In the genomic region with DNA sequence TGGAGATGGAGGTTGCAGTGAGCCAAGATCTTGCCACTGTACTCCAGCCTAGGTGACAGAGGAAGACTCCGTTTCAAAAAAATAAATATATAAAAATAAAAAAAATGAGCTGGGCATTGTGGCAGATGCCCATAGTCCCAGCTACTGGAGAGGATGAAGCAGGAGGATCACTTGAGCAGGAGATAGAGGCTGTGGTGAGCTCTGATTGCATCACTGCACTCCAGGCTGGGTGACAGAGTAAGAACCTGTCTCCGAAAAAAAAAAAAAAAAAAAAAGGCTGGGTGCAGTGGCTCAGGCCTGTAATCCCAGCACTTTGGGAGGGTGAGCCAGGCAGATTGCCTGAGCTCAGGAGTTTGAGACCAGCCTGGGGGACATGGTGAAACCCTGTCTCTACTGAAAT, we compare ENCODE assay signal across 2 cellular contexts.
A peak's percentile ranks its signal among the peaks of the same experiment; 100 is the strongest.
TF ChIP-seq lines count a peak whose summit lies in the region.

No MANE protein-coding gene starts in this region.

TF ChIP-seq in HepG2, 621 proteins besides CTCF, POLR2A, EP300 and RAD21:
- TF ChIP-seq CEBPB (IDR thresholded peaks at IDR 0.05; ENCODE audit: borderline replicate concordance, low read depth, low read length) = peak; percentile 9; the same call in 1 of the 2 replicates
- TF ChIP-seq SMYD3 (CRISPR knock-in tag; IDR thresholded peaks at IDR 0.05) = no peak
- TF ChIP-seq ZNF678 (CRISPR knock-in tag; IDR thresholded peaks at IDR 0.05) = no peak
- TF ChIP-seq NFIC (IDR thresholded peaks at IDR 0.05; ENCODE audit: low read length) = no peak
- TF ChIP-seq, protein P1, sequence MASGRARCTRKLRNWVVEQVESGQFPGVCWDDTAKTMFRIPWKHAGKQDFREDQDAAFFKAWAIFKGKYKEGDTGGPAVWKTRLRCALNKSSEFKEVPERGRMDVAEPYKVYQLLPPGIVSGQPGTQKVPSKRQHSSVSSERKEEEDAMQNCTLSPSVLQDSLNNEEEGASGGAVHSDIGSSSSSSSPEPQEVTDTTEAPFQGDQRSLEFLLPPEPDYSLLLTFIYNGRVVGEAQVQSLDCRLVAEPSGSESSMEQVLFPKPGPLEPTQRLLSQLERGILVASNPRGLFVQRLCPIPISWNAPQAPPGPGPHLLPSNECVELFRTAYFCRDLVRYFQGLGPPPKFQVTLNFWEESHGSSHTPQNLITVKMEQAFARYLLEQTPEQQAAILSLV (CRISPR knock-in tag; IDR thresholded peaks at IDR 0.05; ENCODE audit: borderline replicate concordance) = no peak
- TF ChIP-seq STAT5B (CRISPR knock-in tag; IDR thresholded peaks at IDR 0.05) = no peak
- no peak for TF ChIP-seq ZNF460 (CRISPR knock-in tag; IDR thresholded peaks at IDR 0.05; ENCODE audit: borderline replicate concordance)
- TF ChIP-seq, protein P2, sequence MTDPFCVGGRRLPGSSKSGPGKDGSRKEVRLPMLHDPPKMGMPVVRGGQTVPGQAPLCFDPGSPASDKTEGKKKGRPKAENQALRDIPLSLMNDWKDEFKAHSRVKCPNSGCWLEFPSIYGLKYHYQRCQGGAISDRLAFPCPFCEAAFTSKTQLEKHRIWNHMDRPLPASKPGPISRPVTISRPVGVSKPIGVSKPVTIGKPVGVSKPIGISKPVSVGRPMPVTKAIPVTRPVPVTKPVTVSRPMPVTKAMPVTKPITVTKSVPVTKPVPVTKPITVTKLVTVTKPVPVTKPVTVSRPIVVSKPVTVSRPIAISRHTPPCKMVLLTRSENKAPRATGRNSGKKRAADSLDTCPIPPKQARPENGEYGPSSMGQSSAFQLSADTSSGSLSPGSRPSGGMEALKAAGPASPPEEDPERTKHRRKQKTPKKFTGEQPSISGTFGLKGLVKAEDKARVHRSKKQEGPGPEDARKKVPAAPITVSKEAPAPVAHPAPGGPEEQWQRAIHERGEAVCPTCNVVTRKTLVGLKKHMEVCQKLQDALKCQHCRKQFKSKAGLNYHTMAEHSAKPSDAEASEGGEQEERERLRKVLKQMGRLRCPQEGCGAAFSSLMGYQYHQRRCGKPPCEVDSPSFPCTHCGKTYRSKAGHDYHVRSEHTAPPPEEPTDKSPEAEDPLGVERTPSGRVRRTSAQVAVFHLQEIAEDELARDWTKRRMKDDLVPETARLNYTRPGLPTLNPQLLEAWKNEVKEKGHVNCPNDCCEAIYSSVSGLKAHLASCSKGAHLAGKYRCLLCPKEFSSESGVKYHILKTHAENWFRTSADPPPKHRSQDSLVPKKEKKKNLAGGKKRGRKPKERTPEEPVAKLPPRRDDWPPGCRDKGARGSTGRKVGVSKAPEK (CRISPR knock-in tag; IDR thresholded peaks at IDR 0.05; ENCODE audit: borderline replicate concordance) = no peak
- no peak for TF ChIP-seq ZNF3 (CRISPR knock-in tag; IDR thresholded peaks at IDR 0.05)
TF ChIP-seq in HepG2: peak in this region for 1.

TF ChIP-seq in K562, 482 proteins besides CTCF, POLR2A, EP300 and RAD21:
- TF ChIP-seq, protein P3, sequence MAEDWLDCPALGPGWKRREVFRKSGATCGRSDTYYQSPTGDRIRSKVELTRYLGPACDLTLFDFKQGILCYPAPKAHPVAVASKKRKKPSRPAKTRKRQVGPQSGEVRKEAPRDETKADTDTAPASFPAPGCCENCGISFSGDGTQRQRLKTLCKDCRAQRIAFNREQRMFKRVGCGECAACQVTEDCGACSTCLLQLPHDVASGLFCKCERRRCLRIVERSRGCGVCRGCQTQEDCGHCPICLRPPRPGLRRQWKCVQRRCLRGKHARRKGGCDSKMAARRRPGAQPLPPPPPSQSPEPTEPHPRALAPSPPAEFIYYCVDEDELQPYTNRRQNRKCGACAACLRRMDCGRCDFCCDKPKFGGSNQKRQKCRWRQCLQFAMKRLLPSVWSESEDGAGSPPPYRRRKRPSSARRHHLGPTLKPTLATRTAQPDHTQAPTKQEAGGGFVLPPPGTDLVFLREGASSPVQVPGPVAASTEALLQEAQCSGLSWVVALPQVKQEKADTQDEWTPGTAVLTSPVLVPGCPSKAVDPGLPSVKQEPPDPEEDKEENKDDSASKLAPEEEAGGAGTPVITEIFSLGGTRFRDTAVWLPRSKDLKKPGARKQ (CRISPR knock-in tag; IDR thresholded peaks at IDR 0.05) = no peak
- TF ChIP-seq, protein P4, sequence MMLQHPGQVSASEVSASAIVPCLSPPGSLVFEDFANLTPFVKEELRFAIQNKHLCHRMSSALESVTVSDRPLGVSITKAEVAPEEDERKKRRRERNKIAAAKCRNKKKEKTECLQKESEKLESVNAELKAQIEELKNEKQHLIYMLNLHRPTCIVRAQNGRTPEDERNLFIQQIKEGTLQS (IDR thresholded peaks at IDR 0.05) = peak; percentile 61
- TF ChIP-seq, protein P4 (CRISPR knock-in tag; conservative IDR thresholded peaks at IDR 0.05) = no peak
- TF ChIP-seq BHLHE40 (IDR thresholded peaks at IDR 0.05; ENCODE audit: low read length) (no peak), CEBPG (CRISPR knock-in tag; IDR thresholded peaks at IDR 0.05) (no peak), CEBPG (tag; conservative IDR thresholded peaks at IDR 0.05 in 1 of 2, IDR thresholded peaks at IDR 0.05 in 1 of 2) (0 out of 4 replicates have a peak, but pooled peaks of 1 of the 2 experiments have one; percentile 18), ESRRB (CRISPR knock-in tag; IDR thresholded peaks at IDR 0.05; ENCODE audit: borderline replicate concordance) (no peak), DACH1 (IDR thresholded peaks at IDR 0.05; ENCODE audit: partially characterized antibody) (no peak), ZNF384 (IDR thresholded peaks at IDR 0.05; ENCODE audit: low read depth, low read length) (peak; percentile 39; the same call in 1 of the 2 replicates)
